22 cellular contexts compared by ENCODE assay signal in genomic region chr18:49546719-49547273, GRCh38. TPM values are rescaled to one million over a fixed set of nuclear protein-coding genes. Genes with fewer than 3 reads are reported as not detected.
DNase-seq lines count a peak whose midpoint lies in the region; ATAC-seq lines count a peak whose summit lies in the region.
"Had no signal": no experiment of that assay in that cellular context is flagged by ENCODE, and none has a peak within 500 bp of the region (broad histone marks: within the 10 kb centered on the region; RNA-seq: fewer than 3 reads in every experiment).

No MANE protein-coding gene starts in this region.

- peaks cover 7% of the 10 kb centered on the region; the same call in 1 of the 2 replicates for H3K4me1 ChIP-seq in SJCRH30
- no peaks in the 10 kb centered on the region for H3K4me1 ChIP-seq in mesendoderm (ENCODE audit: control insufficient read depth, low read depth, low read length)
- H3K4me1 ChIP-seq in right cardiac atrium (ENCODE audit: control insufficient read depth, insufficient read depth, low read length), result no peaks in the 10 kb centered on the region

- H2BK120ac ChIP-seq in mesendoderm (ENCODE audit: low read depth, low read length), result peak overlapping the region; percentile 23

- H3K56ac ChIP-seq in mesendoderm (ENCODE audit: low read length), result no peak overlapping the region

- no peak overlapping the region for H3K23ac ChIP-seq in mesendoderm (ENCODE audit: low read length)

- no peaks in the 10 kb centered on the region for H3K36me3 ChIP-seq in SJCRH30
- no peaks in the 10 kb centered on the region for H3K36me3 ChIP-seq in mesendoderm (ENCODE audit: control insufficient read depth, insufficient read depth, low read length)

- WGBS in mesendoderm (ENCODE audit: extremely low coverage, insufficient coverage, low lambda C conversion rate), result no CpG with 5 or more reads among the region's 5 CpGs
- 89% methylated on average over 5 of the region's 5 CpGs for WGBS in right cardiac atrium

- H3K4me3 ChIP-seq in SJCRH30 (no peak overlapping the region), mesendoderm (ENCODE audit: low read length) (no peak overlapping the region), right cardiac atrium (ENCODE audit: low read length) (no peak overlapping the region)
- H3K4me3 ChIP-seq: K562 had no signal

- no peak overlapping the region for H2BK15ac ChIP-seq in mesendoderm (replicated peaks; ENCODE audit: low read depth)

- H3K18ac ChIP-seq in mesendoderm (ENCODE audit: low read length), result no peak overlapping the region

- intact Hi-C loops in right cardiac atrium (cut with DNase I), result no loop called here

- DNase-seq in NCI-H82 (lab: John Stamatoyannopoulos, UW) (peak; percentile 33), NCI-H82 treated with DMSO at 0.1 percent for 48 hours (lab: John Stamatoyannopoulos, UW; ENCODE audit: unreplicated experiment) (no peak), SJCRH30 (peak; percentile 34 to 57), mesendoderm (peak; percentile 58), SKM-1 treated with dmso at 0.1 percent for 144 hours (lab: John Stamatoyannopoulos, UW; ENCODE audit: unreplicated experiment) (no peak), right cardiac atrium (no peak), hypothalamus (lab: John Stamatoyannopoulos, UW) (no peak)
- DNase-seq: 8988T; AML-193; CD8-positive, alpha-beta memory T cell; GF-D8; NCI-H1105 treated with DMSO at 0.1 percent for 48 hours; NCI-H1694 treated with DMSO at 0.1 percent for 48 hours; NCI-H2081 treated with DMSO at 0.1 percent for 48 hours; NCI-H2171 treated with DMSO at 0.1 percent for 48 hours; NCI-H524 treated with DMSO at 0.1 percent for 48 hours; Right ventricle myocardium superior; SW 1271 had no signal

- no peaks in the 10 kb centered on the region for H3K79me2 ChIP-seq in mesendoderm (ENCODE audit: control insufficient read depth, insufficient read depth, low read length)

- no peaks in the 10 kb centered on the region for H3K9me3 ChIP-seq in SJCRH30 (replicated peaks)
- no peaks in the 10 kb centered on the region for H3K9me3 ChIP-seq in right cardiac atrium (ENCODE audit: control insufficient read depth, low read length)

- no peak overlapping the region for H3K9ac ChIP-seq in mesendoderm (ENCODE audit: low read length)

- H3K4ac ChIP-seq in mesendoderm (ENCODE audit: low read depth, low read length), result no peak overlapping the region

- no peak for ATAC-seq in right cardiac atrium
- ATAC-seq: HepG2, K562 had no signal

- H3K4me2 ChIP-seq in mesendoderm (ENCODE audit: low read length), result no peak overlapping the region

- H3K27ac ChIP-seq in SJCRH30 (no peak overlapping the region), mesendoderm (ENCODE audit: low read depth, low read length) (no peak overlapping the region), right cardiac atrium (ENCODE audit: low read length) (no peak overlapping the region)
- H3K27ac ChIP-seq: C4-2B, HL-60 had no signal

- no peak overlapping the region for H2BK5ac ChIP-seq in mesendoderm (ENCODE audit: low read length)

- H2AK5ac ChIP-seq in mesendoderm (ENCODE audit: low read length), result no peak overlapping the region

- no peak overlapping the region for H4K8ac ChIP-seq in mesendoderm (ENCODE audit: low read depth, low read length)

- no peaks in the 10 kb centered on the region for H3K79me1 ChIP-seq in mesendoderm (ENCODE audit: low read length)

- H4K5ac ChIP-seq in mesendoderm (ENCODE audit: low read length), result no peak overlapping the region

- H3K27me3 ChIP-seq in SJCRH30 (no peaks in the 10 kb centered on the region), mesendoderm (ENCODE audit: insufficient read depth, low read length, poor library complexity) (no peaks in the 10 kb centered on the region), right cardiac atrium (ENCODE audit: control insufficient read depth, insufficient read depth) (no peaks in the 10 kb centered on the region)

RNA-seq across cellular contexts. Expression of gene LIPG, which starts 15.1 kb away (rescaled TPM):
- 37.0 and 37.3 TPM in 2 replicates for total RNA-seq in SJCRH30 (2014; rRNA removed; shearing (Covaris generic))
- 13.0 TPM for polyA plus RNA-seq in mesendoderm (2013, experiment 1 of 2)
- polyA plus RNA-seq in mesendoderm (2013, experiment 2 of 2), result 14.1 TPM
- 1 to 10 TPM in 1 of 4 donors, under 1 TPM in 3; 0.03 to 2.1 (median 0.19) TPM for total RNA-seq in right cardiac atrium
- polyA plus RNA-seq in right cardiac atrium, result 0.07 TPM
- total RNA-seq: CD8-positive, alpha-beta memory T cell had no signal
- polyA plus RNA-seq: CD8-positive, alpha-beta memory T cell had no signal

RNA-seq across cellular contexts. Expression of gene RPL17, which starts 54.5 kb away (rescaled TPM):
- 3,403 and 3,465 TPM in 2 replicates for total RNA-seq in SJCRH30 (2014; rRNA removed; shearing (Covaris generic))
- polyA plus RNA-seq in mesendoderm (2013, experiment 1 of 2), result 4,812 TPM
- 4,866 TPM for polyA plus RNA-seq in mesendoderm (2013, experiment 2 of 2)
- total RNA-seq in right cardiac atrium, result 1,000 to 10,000 TPM in 2 of 4 donors, 100 to 1,000 TPM in 2; 949 to 1,084 (median 1,011) TPM
- polyA plus RNA-seq in right cardiac atrium, result 1,230 TPM

RNA-seq across cellular contexts. Expression of gene C18orf32, which starts 59.8 kb away (rescaled TPM):
- total RNA-seq in SJCRH30 (2014; rRNA removed; shearing (Covaris generic)), result 14.6 and 21.5 TPM in 2 replicates
- 35.0 TPM for polyA plus RNA-seq in mesendoderm (2013, experiment 1 of 2)
- polyA plus RNA-seq in mesendoderm (2013, experiment 2 of 2), result 34.4 TPM
- total RNA-seq in right cardiac atrium, result 10 to 100 TPM; 64.7 to 79.6 (median 72.8) TPM
- polyA plus RNA-seq in right cardiac atrium, result 120 TPM

Comparison
In these comparisons a context has a peak if more than half of its experiments do, and no peak if none do; other contexts are left out.
1. DNase-seq: peak in NCI-H82 (single experiment), SJCRH30 (2 of 2) and mesendoderm (single experiment); none in NCI-H82 treated with DMSO at 0.1 percent for 48 hours (single experiment), SKM-1 treated with dmso at 0.1 percent for 144 hours (single experiment), right cardiac atrium (0 of 3) and hypothalamus (0 of 51).
2. RNA of gene LIPG, which starts 15.1 kb away (total RNA-seq): 37.0 to 37.3 TPM in SJCRH30; 0.03 to 2.1 TPM in right cardiac atrium; every median in the first group is over 10 times any median in the second.